ENCODE assay signal across 8 cellular contexts in the genomic region with DNA sequence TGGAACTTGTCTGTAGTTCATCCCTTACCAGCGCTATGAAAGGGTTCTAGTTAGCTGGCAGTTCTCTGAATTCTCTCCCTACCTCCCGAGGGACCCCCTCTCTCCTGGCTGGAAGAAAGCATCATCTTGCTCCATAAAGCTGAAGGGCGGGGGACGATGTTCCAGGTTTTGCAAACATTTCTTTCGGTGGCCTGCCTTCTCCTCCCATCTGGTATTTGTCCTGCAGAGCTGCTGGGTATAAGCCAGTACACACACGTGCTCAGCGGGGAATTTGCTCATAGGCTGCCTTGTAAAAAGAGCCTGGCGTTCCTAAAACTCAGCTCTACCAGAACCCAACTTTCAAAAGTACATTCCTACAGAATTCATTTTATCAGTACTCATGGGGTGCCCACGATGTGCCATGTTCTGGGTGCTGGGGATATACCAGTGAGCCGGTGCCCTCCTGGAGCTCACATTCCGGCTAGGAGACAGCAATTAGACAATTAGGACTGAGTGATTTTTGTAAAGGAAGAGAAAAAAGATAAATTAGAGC. TPM values are rescaled to one million over a fixed set of nuclear protein-coding genes. Genes with fewer than 3 reads are reported as not detected.
DNase-seq lines count a peak whose midpoint lies in the region; ATAC-seq and TF ChIP-seq lines count a peak whose summit lies in the region.

No MANE protein-coding gene starts in this region.

- peak overlapping the region; percentile 86 for H3K4me3 ChIP-seq in trophoblast cell (ENCODE audit: low read depth, low read length)

- H3K36me3 ChIP-seq in trophoblast cell (ENCODE audit: control insufficient read depth in 1 of 2, insufficient read depth in 2 of 2, low read length in 2 of 2) = peaks cover 0 to 2% of the 10 kb centered on the region in 2 experiments

- no peak overlapping the region for H2BK12ac ChIP-seq in trophoblast cell (ENCODE audit: low read length)

- H2AFZ ChIP-seq in trophoblast cell (ENCODE audit: insufficient read depth, low read length, poor library complexity) = peak overlapping the region; percentile 97

- H2BK120ac ChIP-seq in trophoblast cell (ENCODE audit: insufficient read depth, low read length, poor library complexity) = peak overlapping the region; percentile 76

- peak; percentile 81 for ATAC-seq in left ventricle myocardium superior
- no peak for ATAC-seq in GM21786 (IDR thresholded peaks at IDR 0.05; ENCODE audit: unreplicated experiment)

- no peaks in the 10 kb centered on the region for H3K9me3 ChIP-seq in trophoblast cell (ENCODE audit: insufficient read depth, low read depth, low read length)

- H3K27me3 ChIP-seq in trophoblast cell (ENCODE audit: insufficient read depth, low read length) = no peaks in the 10 kb centered on the region

- peak overlapping the region; percentile 89 for H3K14ac ChIP-seq in trophoblast cell (ENCODE audit: low read length)

- TF ChIP-seq POLR2A in erythroblast (IDR thresholded peaks at IDR 0.05; ENCODE audit: low read length) = no peak

- peak overlapping the region; percentile 85 for H3K4me2 ChIP-seq in trophoblast cell (ENCODE audit: low read length)

- H4K8ac ChIP-seq in trophoblast cell (ENCODE audit: low read depth, low read length) = peak overlapping the region; percentile 98

- peak overlapping the region; percentile 34 for H2BK5ac ChIP-seq in trophoblast cell (ENCODE audit: low read depth, low read length, poor library complexity)

- H4K12ac ChIP-seq in trophoblast cell (ENCODE audit: low read depth, low read length) = peak overlapping the region; percentile 97

- no peak overlapping the region for H2AK5ac ChIP-seq in trophoblast cell (ENCODE audit: low read length)

- DNase-seq in DMS 273 treated with DMSO at 0.1 percent for 48 hours (lab: John Stamatoyannopoulos, UW) (peak; percentile 91), NCI-H146 (lab: John Stamatoyannopoulos, UW) (peak; percentile 67), amniotic epithelial cell (ENCODE audit: low read depth) (peak; percentile 83), left ventricle myocardium superior (peak; percentile 60), trophoblast cell (peak; percentile 43 to 69), erythroblast (lab: John Stamatoyannopoulos, UW) (no peak), NOMO-1 treated with DMSO at 0.1 percent for 48 hours (lab: John Stamatoyannopoulos, UW; ENCODE audit: unreplicated experiment) (no peak)

- peaks cover 5% of the 10 kb centered on the region for H3K79me2 ChIP-seq in trophoblast cell (ENCODE audit: control insufficient read depth, insufficient read depth, low read length, poor library complexity)

- peaks cover 12% of the 10 kb centered on the region for H3K79me1 ChIP-seq in trophoblast cell (ENCODE audit: low read length)

- H3K18ac ChIP-seq in trophoblast cell (ENCODE audit: low read length) = no peak overlapping the region

- H3K4me1 ChIP-seq in trophoblast cell (ENCODE audit: control insufficient read depth in 1 of 2, insufficient read depth in 2 of 2, low read length in 2 of 2) = peaks cover 15 to 23% of the 10 kb centered on the region in 2 experiments

- H3K9ac ChIP-seq in trophoblast cell (ENCODE audit: low read length) = peak overlapping the region; percentile 8

- no CpG with 5 or more reads among the region's 11 CpGs for WGBS in trophoblast cell (ENCODE audit: extremely low coverage, insufficient coverage, insufficient read length)

- intact Hi-C loops in left ventricle myocardium superior (cut with micrococcal nuclease) = no loop called here

- peak overlapping the region; percentile 90 for H4K91ac ChIP-seq in trophoblast cell (ENCODE audit: low read depth, low read length)

- H3K23ac ChIP-seq in trophoblast cell (ENCODE audit: low read length) = no peak overlapping the region

- H3K27ac ChIP-seq in trophoblast cell (ENCODE audit: low read depth, low read length) = peak overlapping the region; percentile 82

- no peak overlapping the region for H3K4ac ChIP-seq in trophoblast cell (ENCODE audit: low read depth, low read length)

RNA-seq across cellular contexts. Expression of a gene that starts 0.6 kb away (rescaled TPM):
- total RNA-seq in left ventricle myocardium superior = 51.5 TPM
- polyA plus RNA-seq in trophoblast cell (2013) = 24.9 and 25.0 TPM in 2 replicates

RNA-seq across cellular contexts. Expression of a gene that starts 24.4 kb away (rescaled TPM):
- 18.3 TPM for total RNA-seq in left ventricle myocardium superior
- polyA plus RNA-seq in trophoblast cell (2013) = 12.8 and 13.2 TPM in 2 replicates

RNA-seq across cellular contexts. Expression of a gene that starts 34.9 kb away (rescaled TPM):
- total RNA-seq in left ventricle myocardium superior = 937 TPM
- 250 and 260 TPM in 2 replicates for polyA plus RNA-seq in trophoblast cell (2013)

RNA-seq across cellular contexts. Expression of a gene that starts 35.2 kb away (rescaled TPM):
- total RNA-seq in left ventricle myocardium superior = 24.1 TPM
- polyA plus RNA-seq in trophoblast cell (2013) = 17.4 and 18.4 TPM in 2 replicates

RNA-seq across cellular contexts. Expression of a gene that starts 39.3 kb away (rescaled TPM):
- total RNA-seq in left ventricle myocardium superior = 11.2 TPM
- polyA plus RNA-seq in trophoblast cell (2013) = 22.3 and 23.4 TPM in 2 replicates

Comparison
In these comparisons a context has a peak if more than half of its experiments do, and no peak if none do; other contexts are left out.
1. DNase-seq: peak in DMS 273 treated with DMSO at 0.1 percent for 48 hours (single experiment), NCI-H146 (single experiment), amniotic epithelial cell (single experiment), left ventricle myocardium superior (single experiment) and trophoblast cell (2 of 2); none in erythroblast (0 of 2) and NOMO-1 treated with DMSO at 0.1 percent for 48 hours (single experiment).